Comparison of ENCODE assay signal across 29 cellular contexts in genomic region chr16:58883131-58883530, GRCh38.
"Had no signal": no experiment of that assay in that cellular context is flagged by ENCODE, and none has a peak within 500 bp of the region (broad histone marks: within the 10 kb centered on the region; RNA-seq: fewer than 3 reads in every experiment).

No MANE protein-coding gene starts in this region.

- H3K9me3 ChIP-seq: gastrocnemius medialis, pancreas, prostate gland, thyroid gland, vagina had no signal

- H3K27ac ChIP-seq: brain microvascular endothelial cell, coronary artery, dorsolateral prefrontal cortex, gastrocnemius medialis, hepatocyte, left ventricle myocardium inferior, pancreas, prostate gland, sigmoid colon, stomach, thyroid gland, upper lobe of left lung, vagina, WERI-Rb-1 had no signal

- H3K4me3 ChIP-seq: coronary artery, dorsolateral prefrontal cortex, gastrocnemius medialis, hepatocyte, left ventricle myocardium inferior, mucosa of descending colon, pancreas, prostate gland, sigmoid colon, stomach, thyroid gland, upper lobe of left lung, vagina had no signal

- H3K27me3 ChIP-seq: brain microvascular endothelial cell, gastrocnemius medialis, hepatocyte, pancreas, sigmoid colon, stomach, thyroid gland, upper lobe of left lung, vagina had no signal

- H3K4me1 ChIP-seq: gastrocnemius medialis, left ventricle myocardium inferior, pancreas, prostate gland, sigmoid colon, stomach, thyroid gland, upper lobe of left lung, vagina had no signal

- DNase-seq: activated CD4-positive, alpha-beta memory T cell treated with anti-CD3 and anti-CD28 coated beads for 36 hours; activated CD4-positive, alpha-beta T cell treated with anti-CD3 and anti-CD28 coated beads, Interleukin-2, amount 10 ng/mL, durations not matched to agents 24 days and 14 days; activated CD8-positive, alpha-beta memory T cell treated with anti-CD3 and anti-CD28 coated beads, Interleukin-2, amount 50 U/mL, for 48 hours; activated gamma-delta T cell; activated naive CD4-positive, alpha-beta T cell treated with anti-CD3 and anti-CD28 coated beads, Interleukin-2, amount 10 ng/mL, durations not matched to agents 7 days and 5 days; activated T-cell treated with anti-CD3 and anti-CD28 coated beads, Interleukin-2, amount 50 U/mL, for 24 hours; amniotic stem cell; brain microvascular endothelial cell; dorsolateral prefrontal cortex; effector memory CD4-positive, alpha-beta T cell; gastrocnemius medialis; glutamatergic neuron; islet precursor cell; left ventricle myocardium inferior; mucosa of descending colon; pancreas; retina; sigmoid colon; small intestine; stimulated activated CD4-positive, alpha-beta T cell treated with anti-CD3 and anti-CD28 coated beads, Interleukin-4, amount 100 ng/mL, for 4 hours; stimulated activated naive B cell treated with anti-CD40 and anti-IgM and Interleukin-4, amounts not matched to agents 10 μg/mL and 1 μg/mL and 100 μg/mL, for 72 hours; stomach; thyroid gland; upper lobe of left lung; WERI-Rb-1 had no signal

- H3K36me3 ChIP-seq: brain microvascular endothelial cell, gastrocnemius medialis, left ventricle myocardium inferior, pancreas, prostate gland, sigmoid colon, stomach, thyroid gland, upper lobe of left lung, vagina, WERI-Rb-1 had no signal

- H3K4me2 ChIP-seq: hepatocyte had no signal
